Comparison of ENCODE assay signal across 11 cellular contexts in the genomic region with DNA sequence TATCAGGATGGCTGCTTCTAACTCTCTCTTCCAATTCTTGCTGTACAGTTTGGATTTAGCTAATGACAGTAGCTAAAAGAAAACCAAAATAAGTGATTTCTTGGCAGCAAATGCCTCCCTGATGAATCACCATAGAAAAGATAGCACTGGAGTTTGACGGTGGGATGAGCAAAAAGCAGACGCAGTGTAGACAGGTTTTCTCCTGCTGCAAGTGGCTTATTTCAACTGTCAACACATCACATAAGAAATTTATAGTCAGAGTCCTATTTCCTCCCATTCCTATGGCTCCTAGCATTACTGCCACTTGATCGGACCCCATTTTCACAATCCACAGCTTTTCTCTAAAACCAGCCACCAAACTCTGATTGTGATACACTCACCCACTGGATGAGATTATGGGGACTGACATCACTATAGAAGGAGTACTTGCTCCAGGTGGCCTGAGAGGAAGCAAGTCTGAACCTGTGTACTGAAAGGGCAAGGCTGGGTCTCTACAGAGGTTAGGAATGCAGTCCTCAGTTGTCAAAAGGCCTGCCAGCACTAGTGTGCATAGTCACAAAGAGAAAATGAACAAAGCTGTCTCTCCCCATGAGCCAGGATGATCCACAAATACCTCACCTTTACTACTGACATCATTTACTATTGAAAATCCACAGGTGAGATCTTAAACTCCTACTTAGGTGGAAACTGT.
DNase-seq lines count a peak whose midpoint lies in the region; ATAC-seq and TF ChIP-seq lines count a peak whose summit lies in the region.
"Had no signal": no experiment of that assay in that cellular context is flagged by ENCODE, and none has a peak within 500 bp of the region (broad histone marks: within the 10 kb centered on the region; RNA-seq: fewer than 3 reads in every experiment).

No MANE protein-coding gene starts in this region.

- CTCF ChIA-PET in SK-N-SH (lab: Yijun Ruan, JAX): no interaction called here

- peaks cover 5 to 39% of the 10 kb centered on the region in 2 experiments for H3K4me1 ChIP-seq in SK-N-SH (ENCODE audit: control insufficient read depth in 1 of 2, insufficient read depth in 2 of 2, low read depth in 1 of 2, low read length in 1 of 2)
- no peaks in the 10 kb centered on the region for H3K4me1 ChIP-seq in parathyroid adenoma

- H3K9me3 ChIP-seq in SK-N-SH (no peaks in the 10 kb centered on the region), parathyroid adenoma (ENCODE audit: control insufficient read depth, low read length) (no peaks in the 10 kb centered on the region)

- H2AFZ ChIP-seq in SK-N-SH (ENCODE audit: low read depth) (peak overlapping the region; percentile 5; the same call in 1 of the 2 replicates), parathyroid adenoma (no peak overlapping the region)

- POLR2A ChIA-PET in SK-N-SH (lab: Yijun Ruan, JAX): no interaction called here

- WGBS in SK-N-SH (ENCODE audit: low lambda C conversion rate): 6% methylated on average over 3 of the region's 3 CpGs

- peaks cover 60% of the 10 kb centered on the region for H3F3A ChIP-seq in SK-N-SH (replicated peaks; ENCODE audit: insufficient read depth)

- peak; percentile 53 for DNase-seq in AG20443 (ENCODE audit: low spot score)
- no peak for DNase-seq in SK-N-SH
- peak; percentile 79 for DNase-seq in fibroblast of pulmonary artery (ENCODE audit: low read depth)
- no peak for DNase-seq in NCI-H1092 (lab: John Stamatoyannopoulos, UW)
- DNase-seq: activated CD4-positive, alpha-beta memory T cell treated with anti-CD3 and anti-CD28 coated beads for 36 hours; CD4-positive, alpha-beta T cell; midbrain had no signal

- H3K27me3 ChIP-seq in SK-N-SH (ENCODE audit: insufficient read depth) (no peaks in the 10 kb centered on the region), parathyroid adenoma (ENCODE audit: control insufficient read depth, insufficient read depth, low read length) (no peaks in the 10 kb centered on the region)

- H3K4me3 ChIP-seq in SK-N-SH (ENCODE audit: low read depth in 2 of 2, low read length in 1 of 2): peak overlapping the region; percentile 5 to 22; a peak in 2 of 4 replicates
- H3K4me3 ChIP-seq in fibroblast of pulmonary artery (replicated peaks; ENCODE audit: low read depth, low read length): peak overlapping the region; percentile 1
- H3K4me3 ChIP-seq in parathyroid adenoma (ENCODE audit: low read depth, low read length): no peak overlapping the region

- H3K27ac ChIP-seq in SK-N-SH (ENCODE audit: low read depth in 2 of 2, low read length in 1 of 2) (peak overlapping the region; percentile 83 to 95), parathyroid adenoma (peak overlapping the region; percentile 44)

- H3K9ac ChIP-seq in SK-N-SH (peak overlapping the region; percentile 83), parathyroid adenoma (no peak overlapping the region)

- no peaks in the 10 kb centered on the region for H4K20me1 ChIP-seq in SK-N-SH (ENCODE audit: insufficient read depth)

- TF ChIP-seq CTCF in SK-N-SH (IDR thresholded peaks at IDR 0.05) (no peak), fibroblast of pulmonary artery (IDR thresholded peaks at IDR 0.05; ENCODE audit: low read length, missing control alignments) (no peak), parathyroid adenoma (IDR thresholded peaks at IDR 0.05) (no peak)

- ATAC-seq in GM21737 (IDR thresholded peaks at IDR 0.05; ENCODE audit: unreplicated experiment) (no peak), HG03095 (IDR thresholded peaks at IDR 0.05; ENCODE audit: unreplicated experiment) (no peak), HG03342 (IDR thresholded peaks at IDR 0.05; ENCODE audit: unreplicated experiment) (no peak)

- peak; percentile 20 to 93; a peak in 2 of 4 replicates for TF ChIP-seq EP300 in SK-N-SH (IDR thresholded peaks at IDR 0.05; ENCODE audit: borderline replicate concordance in 1 of 2, low read depth in 1 of 2, low read length in 1 of 2)

- TF ChIP-seq RAD21 in SK-N-SH (IDR thresholded peaks at IDR 0.05; ENCODE audit: low read length): no peak

- no peaks in the 10 kb centered on the region for H3K9me2 ChIP-seq in SK-N-SH

- H3K79me2 ChIP-seq in SK-N-SH (ENCODE audit: insufficient read depth) (no peaks in the 10 kb centered on the region), parathyroid adenoma (no peaks in the 10 kb centered on the region)

- no peaks in the 10 kb centered on the region for H3K36me3 ChIP-seq in SK-N-SH (replicated peaks in 1 of 2; ENCODE audit: control insufficient read depth in 1 of 2, insufficient read depth in 2 of 2, low read length in 1 of 2)
- H3K36me3 ChIP-seq in parathyroid adenoma (ENCODE audit: control insufficient read depth, insufficient read depth, low read length): no peaks in the 10 kb centered on the region

- H3K4me2 ChIP-seq in SK-N-SH: peak overlapping the region; percentile 74
- no peak overlapping the region for H3K4me2 ChIP-seq in parathyroid adenoma (ENCODE audit: low read length)

TF ChIP-seq in SK-N-SH, 30 proteins besides CTCF, POLR2A, EP300 and RAD21 (continues in another document):
- TF ChIP-seq MXI1 (IDR thresholded peaks at IDR 0.05; ENCODE audit: low read depth, low read length): no peak
- no peak; the same call in 1 of the 2 replicates for TF ChIP-seq SIN3A (IDR thresholded peaks at IDR 0.05; ENCODE audit: borderline replicate concordance, low read depth, low read length)
- TF ChIP-seq POLR2AphosphoS5 (IDR thresholded peaks at IDR 0.05; ENCODE audit: low read depth, low read length): peak; percentile 51; the same call in 1 of the 2 replicates
- TF ChIP-seq TCF12 (IDR thresholded peaks at IDR 0.05): peak; percentile 94
- TF ChIP-seq, protein P1, sequence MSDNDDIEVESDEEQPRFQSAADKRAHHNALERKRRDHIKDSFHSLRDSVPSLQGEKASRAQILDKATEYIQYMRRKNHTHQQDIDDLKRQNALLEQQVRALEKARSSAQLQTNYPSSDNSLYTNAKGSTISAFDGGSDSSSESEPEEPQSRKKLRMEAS (IDR thresholded peaks at IDR 0.05; ENCODE audit: low read depth): peak; percentile 61
- TF ChIP-seq NFIC (IDR thresholded peaks at IDR 0.05; ENCODE audit: borderline replicate concordance): peak; percentile 82
- no peak for TF ChIP-seq TAF1 (IDR thresholded peaks at IDR 0.05; ENCODE audit: borderline replicate concordance, low read depth, low read length)
- TF ChIP-seq GABPA (IDR thresholded peaks at IDR 0.05; ENCODE audit: low read depth): no peak
- no peak for TF ChIP-seq RFX5 (IDR thresholded peaks at IDR 0.05; ENCODE audit: low read length)
- TF ChIP-seq EZH2phosphoT487 (IDR thresholded peaks at IDR 0.05; ENCODE audit: borderline replicate concordance, low read depth): no peak
- TF ChIP-seq, protein P2, sequence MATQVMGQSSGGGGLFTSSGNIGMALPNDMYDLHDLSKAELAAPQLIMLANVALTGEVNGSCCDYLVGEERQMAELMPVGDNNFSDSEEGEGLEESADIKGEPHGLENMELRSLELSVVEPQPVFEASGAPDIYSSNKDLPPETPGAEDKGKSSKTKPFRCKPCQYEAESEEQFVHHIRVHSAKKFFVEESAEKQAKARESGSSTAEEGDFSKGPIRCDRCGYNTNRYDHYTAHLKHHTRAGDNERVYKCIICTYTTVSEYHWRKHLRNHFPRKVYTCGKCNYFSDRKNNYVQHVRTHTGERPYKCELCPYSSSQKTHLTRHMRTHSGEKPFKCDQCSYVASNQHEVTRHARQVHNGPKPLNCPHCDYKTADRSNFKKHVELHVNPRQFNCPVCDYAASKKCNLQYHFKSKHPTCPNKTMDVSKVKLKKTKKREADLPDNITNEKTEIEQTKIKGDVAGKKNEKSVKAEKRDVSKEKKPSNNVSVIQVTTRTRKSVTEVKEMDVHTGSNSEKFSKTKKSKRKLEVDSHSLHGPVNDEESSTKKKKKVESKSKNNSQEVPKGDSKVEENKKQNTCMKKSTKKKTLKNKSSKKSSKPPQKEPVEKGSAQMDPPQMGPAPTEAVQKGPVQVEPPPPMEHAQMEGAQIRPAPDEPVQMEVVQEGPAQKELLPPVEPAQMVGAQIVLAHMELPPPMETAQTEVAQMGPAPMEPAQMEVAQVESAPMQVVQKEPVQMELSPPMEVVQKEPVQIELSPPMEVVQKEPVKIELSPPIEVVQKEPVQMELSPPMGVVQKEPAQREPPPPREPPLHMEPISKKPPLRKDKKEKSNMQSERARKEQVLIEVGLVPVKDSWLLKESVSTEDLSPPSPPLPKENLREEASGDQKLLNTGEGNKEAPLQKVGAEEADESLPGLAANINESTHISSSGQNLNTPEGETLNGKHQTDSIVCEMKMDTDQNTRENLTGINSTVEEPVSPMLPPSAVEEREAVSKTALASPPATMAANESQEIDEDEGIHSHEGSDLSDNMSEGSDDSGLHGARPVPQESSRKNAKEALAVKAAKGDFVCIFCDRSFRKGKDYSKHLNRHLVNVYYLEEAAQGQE (IDR thresholded peaks at IDR 0.05; ENCODE audit: low read depth, low read length): no peak
- peak; percentile 90 for TF ChIP-seq FOSL2 (IDR thresholded peaks at IDR 0.05; ENCODE audit: borderline replicate concordance, low read depth)
- TF ChIP-seq, protein P3, sequence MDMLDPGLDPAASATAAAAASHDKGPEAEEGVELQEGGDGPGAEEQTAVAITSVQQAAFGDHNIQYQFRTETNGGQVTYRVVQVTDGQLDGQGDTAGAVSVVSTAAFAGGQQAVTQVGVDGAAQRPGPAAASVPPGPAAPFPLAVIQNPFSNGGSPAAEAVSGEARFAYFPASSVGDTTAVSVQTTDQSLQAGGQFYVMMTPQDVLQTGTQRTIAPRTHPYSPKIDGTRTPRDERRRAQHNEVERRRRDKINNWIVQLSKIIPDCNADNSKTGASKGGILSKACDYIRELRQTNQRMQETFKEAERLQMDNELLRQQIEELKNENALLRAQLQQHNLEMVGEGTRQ (IDR thresholded peaks at IDR 0.05; ENCODE audit: borderline replicate concordance, low read depth, low read length): no peak
- TF ChIP-seq, protein P4, sequence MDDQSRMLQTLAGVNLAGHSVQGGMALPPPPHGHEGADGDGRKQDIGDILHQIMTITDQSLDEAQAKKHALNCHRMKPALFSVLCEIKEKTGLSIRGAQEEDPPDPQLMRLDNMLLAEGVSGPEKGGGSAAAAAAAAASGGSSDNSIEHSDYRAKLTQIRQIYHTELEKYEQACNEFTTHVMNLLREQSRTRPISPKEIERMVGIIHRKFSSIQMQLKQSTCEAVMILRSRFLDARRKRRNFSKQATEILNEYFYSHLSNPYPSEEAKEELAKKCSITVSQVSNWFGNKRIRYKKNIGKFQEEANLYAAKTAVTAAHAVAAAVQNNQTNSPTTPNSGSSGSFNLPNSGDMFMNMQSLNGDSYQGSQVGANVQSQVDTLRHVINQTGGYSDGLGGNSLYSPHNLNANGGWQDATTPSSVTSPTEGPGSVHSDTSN (IDR thresholded peaks at IDR 0.05): peak; percentile 95
- TF ChIP-seq GATA2 (CRISPR knock-in tag; IDR thresholded peaks at IDR 0.05): no peak
- TF ChIP-seq TEAD4 (IDR thresholded peaks at IDR 0.05; ENCODE audit: borderline replicate concordance, insufficient read depth): peak; percentile 88
- TF ChIP-seq RCOR1 (IDR thresholded peaks at IDR 0.05; ENCODE audit: low read length): no peak
- TF ChIP-seq JUND (IDR thresholded peaks at IDR 0.05): peak; percentile 96
- peak; percentile 69; the same call in 1 of the 2 replicates for TF ChIP-seq MEF2A (IDR thresholded peaks at IDR 0.05; ENCODE audit: borderline replicate concordance, low read depth)

Comparison
In these comparisons a context has a peak if more than half of its experiments do, and no peak if none do; other contexts are left out.
1. DNase-seq: peak in AG20443 (single experiment) and fibroblast of pulmonary artery (single experiment); none in SK-N-SH (single experiment) and NCI-H1092 (single experiment).